ENCODE assay signal across 24 cellular contexts in genomic region chr16:89519881-89520280, GRCh38. TPM values are rescaled to one million over a fixed set of nuclear protein-coding genes. Genes with fewer than 3 reads are reported as not detected.
"Had no signal": no experiment of that assay in that cellular context is flagged by ENCODE, and none has a peak within 500 bp of the region (broad histone marks: within the 10 kb centered on the region; RNA-seq: fewer than 3 reads in every experiment).

No MANE protein-coding gene starts in this region.

- H3K9me3 Mint-ChIP-seq: activated CD4-positive, alpha-beta T cell treated with anti-CD3 and anti-CD28 coated beads, Interleukin-2, amount 10 ng/mL, durations not matched to agents 7 days and 5 days; activated CD8-positive, alpha-beta T cell treated with anti-CD3 and anti-CD28 coated beads for 36 hours; activated T-helper 1 cell treated with anti-CD3 and anti-CD28 coated beads, Interleukin-12 subunit alpha, Interleukin-12 subunit beta, Interleukin-2, Interleukin-4 antibody, amounts not matched to agents 30 ng/mL and 10 ng/mL and 1 ng/mL, durations not matched to agents 14 hours and 24 hours and 36 hours had no signal

- H3K27me3 Mint-ChIP-seq: activated CD4-positive, alpha-beta T cell treated with anti-CD3 and anti-CD28 coated beads, Interleukin-2, amount 10 ng/mL, durations not matched to agents 7 days and 5 days; activated CD8-positive, alpha-beta T cell treated with anti-CD3 and anti-CD28 coated beads for 36 hours; T-helper 17 cell had no signal

- H3K27ac Mint-ChIP-seq: activated CD4-positive, alpha-beta T cell treated with anti-CD3 and anti-CD28 coated beads, Interleukin-2, amount 10 ng/mL, durations not matched to agents 7 days and 5 days; activated CD8-positive, alpha-beta T cell treated with anti-CD3 and anti-CD28 coated beads for 36 hours; activated T-helper 1 cell treated with anti-CD3 and anti-CD28 coated beads, Interleukin-12 subunit alpha, Interleukin-12 subunit beta, Interleukin-2, Interleukin-4 antibody, amounts not matched to agents 30 ng/mL and 10 ng/mL and 1 ng/mL, durations not matched to agents 14 hours and 24 hours and 36 hours; T-helper 17 cell had no signal

- ATAC-seq: activated CD8-positive, alpha-beta T cell treated with anti-CD3 and anti-CD28 coated beads for 36 hours; body of pancreas; T-helper 17 cell had no signal

- H3K4me3 Mint-ChIP-seq: activated CD4-positive, alpha-beta T cell treated with anti-CD3 and anti-CD28 coated beads, Interleukin-2, amount 10 ng/mL, durations not matched to agents 7 days and 5 days; activated CD8-positive, alpha-beta T cell treated with anti-CD3 and anti-CD28 coated beads for 36 hours; activated T-helper 1 cell treated with anti-CD3 and anti-CD28 coated beads, Interleukin-12 subunit alpha, Interleukin-12 subunit beta, Interleukin-2, Interleukin-4 antibody, amounts not matched to agents 30 ng/mL and 10 ng/mL and 1 ng/mL, durations not matched to agents 14 hours and 24 hours and 36 hours; T-helper 17 cell had no signal

- DNase-seq: activated CD4-positive, alpha-beta T cell treated with anti-CD3 and anti-CD28 coated beads, Interleukin-2, amount 10 ng/mL, durations not matched to agents 7 days and 5 days; activated CD4-positive, CD25-positive, alpha-beta regulatory T cell; activated CD8-positive, alpha-beta memory T cell treated with anti-CD3 and anti-CD28 coated beads, Interleukin-2, amount 50 U/mL, for 4 hours; activated CD8-positive, alpha-beta T cell treated with anti-CD3 and anti-CD28 coated beads for 36 hours; activated effector memory CD4-positive, alpha-beta T cell treated with anti-CD3 and anti-CD28 coated beads, Interleukin-2, amount 50 U/mL, for 16 hours; activated naive CD4-positive, alpha-beta T cell treated with Interleukin-2 at 50 U/mL for 16 hours; aorta; body of pancreas; central memory CD4-positive, alpha-beta T cell; KG1; NCI-H1092 treated with DMSO at 0.1 percent for 48 hours; NCI-H1417 treated with DMSO at 0.1 percent for 48 hours; NCI-H1694; NCI-H2029; NCI-H2107; NCI-H2171 treated with DMSO at 0.1 percent for 48 hours; NCI-H226; NCI-H526 treated with DMSO at 0.1 percent for 48 hours; NCI-H82; SIG-M5; T-helper 17 cell; T1000 had no signal

RNA-seq across cellular contexts. Expression of gene CPNE7, which starts 55.7 kb away (rescaled TPM):
- total RNA-seq: OCI-LY7 had no signal
